ENCODE assay signal across 1 cellular context in the genomic region with DNA sequence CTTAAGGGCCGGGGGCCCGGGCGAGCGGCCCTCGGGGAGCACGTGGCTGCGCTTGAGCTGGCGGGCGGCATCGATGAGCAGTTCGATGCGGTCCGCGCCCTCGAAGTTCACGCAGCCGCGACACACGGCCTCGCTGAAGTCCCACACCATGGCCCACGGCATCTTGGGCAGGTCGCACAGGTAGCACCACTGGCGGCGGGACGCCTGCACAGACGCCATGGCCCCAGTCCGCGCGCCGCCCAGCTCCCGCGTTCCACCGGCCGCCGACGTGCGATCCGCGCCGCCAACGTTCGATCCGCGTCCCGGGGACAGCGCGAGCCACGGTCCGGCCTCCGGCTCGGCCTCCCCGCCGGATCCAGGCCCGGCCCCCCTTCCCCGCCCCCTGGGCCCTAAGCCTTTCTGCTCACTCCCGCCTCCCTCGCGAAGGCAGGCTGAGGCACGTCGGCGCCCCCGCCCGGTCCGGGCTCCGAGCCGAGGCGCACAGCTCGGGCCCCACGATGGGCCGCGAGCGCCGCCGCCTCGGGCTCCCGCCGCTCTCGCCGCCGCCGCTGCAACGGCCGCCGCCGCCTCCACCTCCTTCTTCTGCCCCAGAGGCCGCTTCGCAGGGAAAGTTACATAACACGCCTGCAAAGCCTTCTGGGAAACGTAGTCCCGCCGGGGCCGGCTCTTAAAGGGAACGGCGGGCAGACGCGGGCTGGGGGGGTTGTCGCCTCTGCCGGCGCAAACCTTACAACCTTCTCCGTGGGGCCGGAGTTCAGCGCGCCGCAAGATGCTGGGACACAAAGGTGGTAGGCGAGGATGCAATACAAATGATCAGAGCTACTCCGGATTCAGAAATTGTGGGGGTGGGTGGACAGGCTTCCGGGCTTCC.
TF ChIP-seq lines count a peak whose summit lies in the region.

A gene with protein sequence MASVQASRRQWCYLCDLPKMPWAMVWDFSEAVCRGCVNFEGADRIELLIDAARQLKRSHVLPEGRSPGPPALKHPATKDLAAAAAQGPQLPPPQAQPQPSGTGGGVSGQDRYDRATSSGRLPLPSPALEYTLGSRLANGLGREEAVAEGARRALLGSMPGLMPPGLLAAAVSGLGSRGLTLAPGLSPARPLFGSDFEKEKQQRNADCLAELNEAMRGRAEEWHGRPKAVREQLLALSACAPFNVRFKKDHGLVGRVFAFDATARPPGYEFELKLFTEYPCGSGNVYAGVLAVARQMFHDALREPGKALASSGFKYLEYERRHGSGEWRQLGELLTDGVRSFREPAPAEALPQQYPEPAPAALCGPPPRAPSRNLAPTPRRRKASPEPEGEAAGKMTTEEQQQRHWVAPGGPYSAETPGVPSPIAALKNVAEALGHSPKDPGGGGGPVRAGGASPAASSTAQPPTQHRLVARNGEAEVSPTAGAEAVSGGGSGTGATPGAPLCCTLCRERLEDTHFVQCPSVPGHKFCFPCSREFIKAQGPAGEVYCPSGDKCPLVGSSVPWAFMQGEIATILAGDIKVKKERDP (minus strand): TSS at position 586 of the 871 bp plus-strand sequence. CDS start 367 bp downstream, at position 219.

TF ChIP-seq in HepG2, 621 proteins besides CTCF, POLR2A, EP300 and RAD21 (continued from another document and continues in another):
- TF ChIP-seq, protein P1, sequence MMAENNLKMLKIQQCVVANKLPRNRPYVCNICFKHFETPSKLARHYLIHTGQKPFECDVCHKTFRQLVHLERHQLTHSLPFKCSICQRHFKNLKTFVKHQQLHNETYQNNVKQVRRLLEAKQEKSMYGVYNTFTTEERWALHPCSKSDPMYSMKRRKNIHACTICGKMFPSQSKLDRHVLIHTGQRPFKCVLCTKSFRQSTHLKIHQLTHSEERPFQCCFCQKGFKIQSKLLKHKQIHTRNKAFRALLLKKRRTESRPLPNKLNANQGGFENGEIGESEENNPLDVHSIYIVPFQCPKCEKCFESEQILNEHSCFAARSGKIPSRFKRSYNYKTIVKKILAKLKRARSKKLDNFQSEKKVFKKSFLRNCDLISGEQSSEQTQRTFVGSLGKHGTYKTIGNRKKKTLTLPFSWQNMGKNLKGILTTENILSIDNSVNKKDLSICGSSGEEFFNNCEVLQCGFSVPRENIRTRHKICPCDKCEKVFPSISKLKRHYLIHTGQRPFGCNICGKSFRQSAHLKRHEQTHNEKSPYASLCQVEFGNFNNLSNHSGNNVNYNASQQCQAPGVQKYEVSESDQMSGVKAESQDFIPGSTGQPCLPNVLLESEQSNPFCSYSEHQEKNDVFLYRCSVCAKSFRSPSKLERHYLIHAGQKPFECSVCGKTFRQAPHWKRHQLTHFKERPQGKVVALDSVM (CRISPR knock-in tag; IDR thresholded peaks at IDR 0.05): peak; percentile 85
- TF ChIP-seq, protein P2, sequence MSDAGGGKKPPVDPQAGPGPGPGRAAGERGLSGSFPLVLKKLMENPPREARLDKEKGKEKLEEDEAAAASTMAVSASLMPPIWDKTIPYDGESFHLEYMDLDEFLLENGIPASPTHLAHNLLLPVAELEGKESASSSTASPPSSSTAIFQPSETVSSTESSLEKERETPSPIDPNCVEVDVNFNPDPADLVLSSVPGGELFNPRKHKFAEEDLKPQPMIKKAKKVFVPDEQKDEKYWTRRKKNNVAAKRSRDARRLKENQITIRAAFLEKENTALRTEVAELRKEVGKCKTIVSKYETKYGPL (CRISPR knock-in tag; IDR thresholded peaks at IDR 0.05): peak; percentile 98
- no peak for TF ChIP-seq CCAR2 (optimal IDR thresholded peaks at IDR 0.05; ENCODE audit: low read depth, low read length)
- TF ChIP-seq ZZZ3 (CRISPR knock-in tag; IDR thresholded peaks at IDR 0.05; ENCODE audit: borderline replicate concordance): no peak
- peak; percentile 9; the same call in 1 of the 2 replicates for TF ChIP-seq ZNF605 (CRISPR knock-in tag; IDR thresholded peaks at IDR 0.05)
- peak; percentile 75; the same call in 1 of the 2 replicates for TF ChIP-seq ZNF616 (CRISPR knock-in tag; IDR thresholded peaks at IDR 0.05; ENCODE audit: low read depth)
- TF ChIP-seq CENPT (CRISPR knock-in tag; IDR thresholded peaks at IDR 0.05; ENCODE audit: low read depth): peak; percentile 53; the same call in 1 of the 2 replicates
- TF ChIP-seq GPN1 (CRISPR knock-in tag; IDR thresholded peaks at IDR 0.05; ENCODE audit: borderline replicate concordance): no peak
- TF ChIP-seq ZNF121 (CRISPR knock-in tag; IDR thresholded peaks at IDR 0.05): no peak
- peak; percentile 94 for TF ChIP-seq THAP11 (CRISPR knock-in tag; IDR thresholded peaks at IDR 0.05)
- TF ChIP-seq MED1 (CRISPR knock-in tag; IDR thresholded peaks at IDR 0.05): peak; percentile 35; the same call in 1 of the 2 replicates
- TF ChIP-seq ZNF790 (CRISPR knock-in tag; IDR thresholded peaks at IDR 0.05; ENCODE audit: borderline replicate concordance): no peak
- no peak for TF ChIP-seq ZNF510 (CRISPR knock-in tag; IDR thresholded peaks at IDR 0.05; ENCODE audit: low read depth)
- TF ChIP-seq ISX (CRISPR knock-in tag; conservative IDR thresholded peaks at IDR 0.05): no peak
- TF ChIP-seq, protein P3, sequence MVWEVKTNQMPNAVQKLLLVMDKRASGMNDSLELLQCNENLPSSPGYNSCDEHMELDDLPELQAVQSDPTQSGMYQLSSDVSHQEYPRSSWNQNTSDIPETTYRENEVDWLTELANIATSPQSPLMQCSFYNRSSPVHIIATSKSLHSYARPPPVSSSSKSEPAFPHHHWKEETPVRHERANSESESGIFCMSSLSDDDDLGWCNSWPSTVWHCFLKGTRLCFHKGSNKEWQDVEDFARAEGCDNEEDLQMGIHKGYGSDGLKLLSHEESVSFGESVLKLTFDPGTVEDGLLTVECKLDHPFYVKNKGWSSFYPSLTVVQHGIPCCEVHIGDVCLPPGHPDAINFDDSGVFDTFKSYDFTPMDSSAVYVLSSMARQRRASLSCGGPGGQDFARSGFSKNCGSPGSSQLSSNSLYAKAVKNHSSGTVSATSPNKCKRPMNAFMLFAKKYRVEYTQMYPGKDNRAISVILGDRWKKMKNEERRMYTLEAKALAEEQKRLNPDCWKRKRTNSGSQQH (CRISPR knock-in tag; IDR thresholded peaks at IDR 0.05; ENCODE audit: low read depth): no peak
- TF ChIP-seq TMF1 (CRISPR knock-in tag; IDR thresholded peaks at IDR 0.05; ENCODE audit: low read depth): no peak
- TF ChIP-seq ATF7 (IDR thresholded peaks at IDR 0.05): no peak
- no peak for TF ChIP-seq ATF7 (CRISPR knock-in tag; IDR thresholded peaks at IDR 0.05)
- TF ChIP-seq ATRX (CRISPR knock-in tag; IDR thresholded peaks at IDR 0.05; ENCODE audit: borderline replicate concordance): no peak
- TF ChIP-seq, protein P4, sequence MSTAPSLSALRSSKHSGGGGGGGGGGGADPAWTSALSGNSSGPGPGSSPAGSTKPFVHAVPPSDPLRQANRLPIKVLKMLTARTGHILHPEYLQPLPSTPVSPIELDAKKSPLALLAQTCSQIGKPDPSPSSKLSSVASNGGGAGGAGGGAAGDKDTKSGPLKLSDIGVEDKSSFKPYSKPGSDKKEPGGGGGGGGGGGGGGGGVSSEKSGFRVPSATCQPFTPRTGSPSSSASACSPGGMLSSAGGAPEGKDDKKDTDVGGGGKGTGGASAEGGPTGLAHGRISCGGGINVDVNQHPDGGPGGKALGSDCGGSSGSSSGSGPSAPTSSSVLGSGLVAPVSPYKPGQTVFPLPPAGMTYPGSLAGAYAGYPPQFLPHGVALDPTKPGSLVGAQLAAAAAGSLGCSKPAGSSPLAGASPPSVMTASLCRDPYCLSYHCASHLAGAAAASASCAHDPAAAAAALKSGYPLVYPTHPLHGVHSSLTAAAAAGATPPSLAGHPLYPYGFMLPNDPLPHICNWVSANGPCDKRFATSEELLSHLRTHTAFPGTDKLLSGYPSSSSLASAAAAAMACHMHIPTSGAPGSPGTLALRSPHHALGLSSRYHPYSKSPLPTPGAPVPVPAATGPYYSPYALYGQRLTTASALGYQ (CRISPR knock-in tag; IDR thresholded peaks at IDR 0.05): no peak
- TF ChIP-seq, protein P5, sequence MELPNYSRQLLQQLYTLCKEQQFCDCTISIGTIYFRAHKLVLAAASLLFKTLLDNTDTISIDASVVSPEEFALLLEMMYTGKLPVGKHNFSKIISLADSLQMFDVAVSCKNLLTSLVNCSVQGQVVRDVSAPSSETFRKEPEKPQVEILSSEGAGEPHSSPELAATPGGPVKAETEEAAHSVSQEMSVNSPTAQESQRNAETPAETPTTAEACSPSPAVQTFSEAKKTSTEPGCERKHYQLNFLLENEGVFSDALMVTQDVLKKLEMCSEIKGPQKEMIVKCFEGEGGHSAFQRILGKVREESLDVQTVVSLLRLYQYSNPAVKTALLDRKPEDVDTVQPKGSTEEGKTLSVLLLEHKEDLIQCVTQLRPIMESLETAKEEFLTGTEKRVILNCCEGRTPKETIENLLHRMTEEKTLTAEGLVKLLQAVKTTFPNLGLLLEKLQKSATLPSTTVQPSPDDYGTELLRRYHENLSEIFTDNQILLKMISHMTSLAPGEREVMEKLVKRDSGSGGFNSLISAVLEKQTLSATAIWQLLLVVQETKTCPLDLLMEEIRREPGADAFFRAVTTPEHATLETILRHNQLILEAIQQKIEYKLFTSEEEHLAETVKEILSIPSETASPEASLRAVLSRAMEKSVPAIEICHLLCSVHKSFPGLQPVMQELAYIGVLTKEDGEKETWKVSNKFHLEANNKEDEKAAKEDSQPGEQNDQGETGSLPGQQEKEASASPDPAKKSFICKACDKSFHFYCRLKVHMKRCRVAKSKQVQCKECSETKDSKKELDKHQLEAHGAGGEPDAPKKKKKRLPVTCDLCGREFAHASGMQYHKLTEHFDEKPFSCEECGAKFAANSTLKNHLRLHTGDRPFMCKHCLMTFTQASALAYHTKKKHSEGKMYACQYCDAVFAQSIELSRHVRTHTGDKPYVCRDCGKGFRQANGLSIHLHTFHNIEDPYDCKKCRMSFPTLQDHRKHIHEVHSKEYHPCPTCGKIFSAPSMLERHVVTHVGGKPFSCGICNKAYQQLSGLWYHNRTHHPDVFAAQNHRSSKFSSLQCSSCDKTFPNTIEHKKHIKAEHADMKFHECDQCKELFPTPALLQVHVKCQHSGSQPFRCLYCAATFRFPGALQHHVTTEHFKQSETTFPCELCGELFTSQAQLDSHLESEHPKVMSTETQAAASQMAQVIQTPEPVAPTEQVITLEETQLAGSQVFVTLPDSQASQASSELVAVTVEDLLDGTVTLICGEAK (IDR thresholded peaks at IDR 0.05): no peak
- TF ChIP-seq, protein P5 (CRISPR knock-in tag; IDR thresholded peaks at IDR 0.05): no peak
- 0 out of 2 replicates have a peak, but pooled peaks have one; percentile 3 for TF ChIP-seq GFI1 (CRISPR knock-in tag; IDR thresholded peaks at IDR 0.05; ENCODE audit: borderline replicate concordance)
- peak; percentile 8; the same call in 1 of the 2 replicates for TF ChIP-seq FOSL2 (CRISPR knock-in tag; IDR thresholded peaks at IDR 0.05)
- 0 out of 2 replicates have a peak, but pooled peaks have one; percentile 30 for TF ChIP-seq SIN3B (IDR thresholded peaks at IDR 0.05; ENCODE audit: low read length)
- TF ChIP-seq ZNF460 (CRISPR knock-in tag; IDR thresholded peaks at IDR 0.05; ENCODE audit: borderline replicate concordance): no peak
- TF ChIP-seq, protein P6, sequence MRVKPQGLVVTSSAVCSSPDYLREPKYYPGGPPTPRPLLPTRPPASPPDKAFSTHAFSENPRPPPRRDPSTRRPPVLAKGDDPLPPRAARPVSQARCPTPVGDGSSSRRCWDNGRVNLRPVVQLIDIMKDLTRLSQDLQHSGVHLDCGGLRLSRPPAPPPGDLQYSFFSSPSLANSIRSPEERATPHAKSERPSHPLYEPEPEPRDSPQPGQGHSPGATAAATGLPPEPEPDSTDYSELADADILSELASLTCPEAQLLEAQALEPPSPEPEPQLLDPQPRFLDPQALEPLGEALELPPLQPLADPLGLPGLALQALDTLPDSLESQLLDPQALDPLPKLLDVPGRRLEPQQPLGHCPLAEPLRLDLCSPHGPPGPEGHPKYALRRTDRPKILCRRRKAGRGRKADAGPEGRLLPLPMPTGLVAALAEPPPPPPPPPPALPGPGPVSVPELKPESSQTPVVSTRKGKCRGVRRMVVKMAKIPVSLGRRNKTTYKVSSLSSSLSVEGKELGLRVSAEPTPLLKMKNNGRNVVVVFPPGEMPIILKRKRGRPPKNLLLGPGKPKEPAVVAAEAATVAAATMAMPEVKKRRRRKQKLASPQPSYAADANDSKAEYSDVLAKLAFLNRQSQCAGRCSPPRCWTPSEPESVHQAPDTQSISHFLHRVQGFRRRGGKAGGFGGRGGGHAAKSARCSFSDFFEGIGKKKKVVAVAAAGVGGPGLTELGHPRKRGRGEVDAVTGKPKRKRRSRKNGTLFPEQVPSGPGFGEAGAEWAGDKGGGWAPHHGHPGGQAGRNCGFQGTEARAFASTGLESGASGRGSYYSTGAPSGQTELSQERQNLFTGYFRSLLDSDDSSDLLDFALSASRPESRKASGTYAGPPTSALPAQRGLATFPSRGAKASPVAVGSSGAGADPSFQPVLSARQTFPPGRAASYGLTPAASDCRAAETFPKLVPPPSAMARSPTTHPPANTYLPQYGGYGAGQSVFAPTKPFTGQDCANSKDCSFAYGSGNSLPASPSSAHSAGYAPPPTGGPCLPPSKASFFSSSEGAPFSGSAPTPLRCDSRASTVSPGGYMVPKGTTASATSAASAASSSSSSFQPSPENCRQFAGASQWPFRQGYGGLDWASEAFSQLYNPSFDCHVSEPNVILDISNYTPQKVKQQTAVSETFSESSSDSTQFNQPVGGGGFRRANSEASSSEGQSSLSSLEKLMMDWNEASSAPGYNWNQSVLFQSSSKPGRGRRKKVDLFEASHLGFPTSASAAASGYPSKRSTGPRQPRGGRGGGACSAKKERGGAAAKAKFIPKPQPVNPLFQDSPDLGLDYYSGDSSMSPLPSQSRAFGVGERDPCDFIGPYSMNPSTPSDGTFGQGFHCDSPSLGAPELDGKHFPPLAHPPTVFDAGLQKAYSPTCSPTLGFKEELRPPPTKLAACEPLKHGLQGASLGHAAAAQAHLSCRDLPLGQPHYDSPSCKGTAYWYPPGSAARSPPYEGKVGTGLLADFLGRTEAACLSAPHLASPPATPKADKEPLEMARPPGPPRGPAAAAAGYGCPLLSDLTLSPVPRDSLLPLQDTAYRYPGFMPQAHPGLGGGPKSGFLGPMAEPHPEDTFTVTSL (CRISPR knock-in tag; IDR thresholded peaks at IDR 0.05; ENCODE audit: borderline replicate concordance): no peak
- no peak for TF ChIP-seq KLF16 (CRISPR knock-in tag; IDR thresholded peaks at IDR 0.05)
